In the genomic region with DNA sequence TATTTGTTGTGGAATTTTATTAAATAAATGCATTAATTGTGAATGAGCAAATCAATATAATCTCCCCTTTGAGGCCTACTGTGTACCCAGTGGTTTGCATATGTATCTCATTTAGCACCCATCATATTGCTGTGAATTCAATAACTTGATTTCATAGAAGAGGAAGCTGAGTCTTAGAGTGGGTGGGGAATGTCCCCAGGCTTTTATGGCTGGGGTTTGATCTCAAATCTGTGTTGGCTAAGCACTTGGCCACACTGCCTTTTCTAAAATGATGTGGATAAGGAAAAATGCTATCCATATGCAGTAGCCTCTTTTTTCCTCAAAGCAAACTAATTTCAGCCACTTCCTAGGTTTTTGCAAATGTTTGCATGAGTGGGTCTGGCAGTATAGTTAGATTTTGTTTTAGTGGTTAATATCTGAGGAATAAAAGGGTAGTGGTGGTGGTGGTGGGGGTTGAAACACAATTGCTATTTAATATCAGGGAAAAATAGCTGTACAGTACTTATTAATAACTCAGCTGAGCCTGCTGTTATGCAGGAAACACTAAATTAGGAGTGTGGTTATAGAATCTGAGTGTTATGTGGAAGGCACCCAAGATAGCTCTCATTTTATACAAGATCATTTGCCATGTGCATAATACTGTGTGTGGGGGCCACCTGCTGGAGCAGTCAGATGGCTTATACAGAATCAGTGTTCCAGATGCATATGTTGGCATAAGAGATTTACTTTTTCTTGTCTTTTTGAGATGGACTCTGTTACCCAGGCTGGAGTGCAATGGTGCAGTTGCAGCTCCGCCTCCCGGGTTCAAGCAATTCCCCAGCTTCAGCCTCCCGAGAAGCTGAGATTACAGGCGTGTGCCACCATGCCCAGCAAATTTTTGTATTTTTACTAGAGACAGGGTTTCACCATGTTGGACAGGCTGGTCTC, we compare ENCODE assay signal across 8 cellular contexts.
DNase-seq lines count a peak whose midpoint lies in the region; ATAC-seq, FAIRE-seq and TF ChIP-seq lines count a peak whose summit lies in the region.

No MANE protein-coding gene starts in this region.

- peak overlapping the region; percentile 62 for H3K4me2 ChIP-seq in GM12878 (ENCODE audit: control insufficient read depth, insufficient read depth)

- H4K20me1 ChIP-seq in GM12878 (ENCODE audit: control insufficient read depth, insufficient read depth), result peaks cover 20% of the 10 kb centered on the region

- H3K27ac Mint-ChIP-seq in T-helper 2 cell treated with Interferon-gamma antibody and Interleukin-4, amounts not matched to agents 5 μg/mL and 100 μg/mL, for 36 hours, result peak overlapping the region; percentile 17

- H3K4me3 Mint-ChIP-seq in T-helper 2 cell treated with Interferon-gamma antibody and Interleukin-4, amounts not matched to agents 5 μg/mL and 100 μg/mL, for 36 hours, result peak overlapping the region; percentile 33

- peak; percentile 64 for ATAC-seq in GM18907 (IDR thresholded peaks at IDR 0.05; ENCODE audit: unreplicated experiment)
- peak; percentile 60 for ATAC-seq in GM12878

- WGBS in GM12878 (ENCODE audit: insufficient coverage, insufficient replicate concordance, low lambda C conversion rate, missing lambda C conversion rate), result 72% methylated on average over 4 of the region's 4 CpGs

- H3K4me1 Mint-ChIP-seq in T-helper 2 cell treated with Interferon-gamma antibody and Interleukin-4, amounts not matched to agents 5 μg/mL and 100 μg/mL, for 36 hours (ENCODE audit: low read depth), result peaks cover 47% of the 10 kb centered on the region

- SMC1A ChIA-PET in GM12878 (lab: Charles Lee; ENCODE audit: uncharacterized antibody, unreplicated experiment), result interaction anchor here (0.5 to 5.2 kb wide), 33 partner anchors 8 to 230 kb away, joined by 3 to 48 read pairs (median 5); a partner anchor contains a TSS

- POLR2A ChIA-PET in GM12878 (lab: Charles Lee), result interaction anchor here (0.6 to 2.1 kb wide), 12 partner anchors 10 to 142 kb away, joined by 3 to 8 read pairs (median 4); no protein-coding TSS in a partner anchor

- H3K4me3 ChIP-seq in GM12878, result no peak overlapping the region

- FAIRE-seq in GM12878 (lab: Jason Lieb, UNC), result no peak

- H3K27me3 ChIP-seq in GM12878 (replicated peaks in 1 of 2; ENCODE audit: control insufficient read depth in 2 of 2, insufficient read depth in 2 of 2, low read length in 1 of 2), result no peaks in the 10 kb centered on the region

- CTCF ChIA-PET in GM12878 (lab: Yijun Ruan, JAX), result interaction anchor here (0.7 to 2.8 kb wide), 25 partner anchors 11 to 232 kb away, joined by 3 to 33 read pairs (median 6); a partner anchor contains a TSS

- no peak for TF ChIP-seq EP300 in GM12878 (IDR thresholded peaks at IDR 0.05; ENCODE audit: borderline replicate concordance in 1 of 2, control insufficient read depth in 1 of 2, low read depth in 2 of 2, low read length in 2 of 2)

- H3K36me3 ChIP-seq in GM12878 (ENCODE audit: control insufficient read depth in 2 of 2, insufficient read depth in 2 of 2, low read length in 1 of 2), result peaks cover 6 to 17% of the 10 kb centered on the region in 2 experiments; a peak in 3 of 4 replicates

- peak; percentile 81 for TF ChIP-seq RAD21 in GM12878 (IDR thresholded peaks at IDR 0.05; ENCODE audit: insufficient read depth, low read depth, low read length)

- in situ Hi-C loops in GM12878 (cut with MboI), result loop anchor here (5.0 kb wide), 2 partner anchors 137 to 227 kb away; no protein-coding TSS in a partner anchor

- peaks cover 80% of the 10 kb centered on the region for H3K79me2 ChIP-seq in GM12878 (ENCODE audit: control insufficient read depth, insufficient read depth, low read length)

- no peak overlapping the region for H2AFZ ChIP-seq in GM12878 (ENCODE audit: control insufficient read depth, low read depth, low read length)

- H3K36me3 Mint-ChIP-seq in T-helper 2 cell treated with Interferon-gamma antibody and Interleukin-4, amounts not matched to agents 5 μg/mL and 100 μg/mL, for 36 hours (ENCODE audit: low read depth), result peaks cover 12% of the 10 kb centered on the region

- RAD21 ChIA-PET in GM12878 (lab: Charles Lee; ENCODE audit: unreplicated experiment), result interaction anchor here (0.7 to 2.3 kb wide), 33 partner anchors 8 to 233 kb away, joined by 3 to 35 read pairs (median 4); a partner anchor contains a TSS

- TF ChIP-seq POLR2A in GM12878 (IDR thresholded peaks at IDR 0.05; ENCODE audit: low read depth, low read length), result no peak

- H3K27me3 Mint-ChIP-seq in T-helper 2 cell treated with Interferon-gamma antibody and Interleukin-4, amounts not matched to agents 5 μg/mL and 100 μg/mL, for 36 hours (ENCODE audit: low read depth), result no peaks in the 10 kb centered on the region

- H3K9me3 ChIP-seq in GM12878 (replicated peaks; ENCODE audit: control insufficient read depth, insufficient read depth, low read length), result no peaks in the 10 kb centered on the region; the same call in 1 of the 3 replicates

- DNase-seq in C1 segment of cervical spinal cord (lab: John Stamatoyannopoulos, UW), result peak in 9 of 14 donors; percentile 7 to 61 (median 20)
- peak; percentile 70 for DNase-seq in HT1080 (ENCODE audit: low read depth)
- DNase-seq in T-helper 2 cell treated with Interferon-gamma antibody and Interleukin-4, amounts not matched to agents 5 μg/mL and 100 μg/mL, for 36 hours (ENCODE audit: low spot score), result peak; percentile 54
- no peak for DNase-seq in GM12878 (ENCODE audit: low read depth, low spot score)
- DNase-seq in kidney glomerular epithelial cell (lab: John Stamatoyannopoulos, UW), result peak; percentile 41
- DNase-seq in stimulated activated CD4-positive, alpha-beta T cell treated with anti-CD3 and anti-CD28 coated beads, Interleukin-4, amount 100 ng/mL, for 1 hour, result peak; percentile 65
- DNase-seq in NCI-H187 (lab: John Stamatoyannopoulos, UW), result no peak

- no TSS peak for BruUV-seq in GM12878 (replicated peaks; lab: Mats Ljungman, UMichigan)

- TF ChIP-seq CTCF in GM12878 (IDR thresholded peaks at IDR 0.05 in 2 of 3, conservative IDR thresholded peaks at IDR 0.05 in 1 of 3; ENCODE audit: control insufficient read depth in 2 of 3, extremely low read depth in 1 of 3, insufficient read depth in 1 of 3, low read depth in 3 of 3, low read length in 3 of 3), result peak; percentile 41 to 65 (median 53)

- H3K4me1 ChIP-seq in GM12878 (ENCODE audit: control insufficient read depth, insufficient read depth, low read length), result peaks cover 50% of the 10 kb centered on the region

- H3K9me3 Mint-ChIP-seq in T-helper 2 cell treated with Interferon-gamma antibody and Interleukin-4, amounts not matched to agents 5 μg/mL and 100 μg/mL, for 36 hours, result no peaks in the 10 kb centered on the region

- H3K27ac ChIP-seq in GM12878 (ENCODE audit: control insufficient read depth, insufficient read depth), result peak overlapping the region; percentile 48

- H3K9ac ChIP-seq in GM12878 (ENCODE audit: control insufficient read depth, insufficient read depth, low read length), result no peak overlapping the region

- intact Hi-C loops in GM12878 (cut with micrococcal nuclease; ENCODE audit: unreplicated experiment), result loop anchor here (2.0 kb wide), 1 partner anchor 81 kb away; no protein-coding TSS in a partner anchor

TF ChIP-seq in GM12878, 131 proteins besides CTCF, POLR2A, EP300 and RAD21 (continues in another document):
- no peak for TF ChIP-seq LARP7 (IDR thresholded peaks at IDR 0.05)
- no peak for TF ChIP-seq SIX5 (IDR thresholded peaks at IDR 0.05; ENCODE audit: low read depth, low read length, severe bottlenecking)
- TF ChIP-seq, protein P1, sequence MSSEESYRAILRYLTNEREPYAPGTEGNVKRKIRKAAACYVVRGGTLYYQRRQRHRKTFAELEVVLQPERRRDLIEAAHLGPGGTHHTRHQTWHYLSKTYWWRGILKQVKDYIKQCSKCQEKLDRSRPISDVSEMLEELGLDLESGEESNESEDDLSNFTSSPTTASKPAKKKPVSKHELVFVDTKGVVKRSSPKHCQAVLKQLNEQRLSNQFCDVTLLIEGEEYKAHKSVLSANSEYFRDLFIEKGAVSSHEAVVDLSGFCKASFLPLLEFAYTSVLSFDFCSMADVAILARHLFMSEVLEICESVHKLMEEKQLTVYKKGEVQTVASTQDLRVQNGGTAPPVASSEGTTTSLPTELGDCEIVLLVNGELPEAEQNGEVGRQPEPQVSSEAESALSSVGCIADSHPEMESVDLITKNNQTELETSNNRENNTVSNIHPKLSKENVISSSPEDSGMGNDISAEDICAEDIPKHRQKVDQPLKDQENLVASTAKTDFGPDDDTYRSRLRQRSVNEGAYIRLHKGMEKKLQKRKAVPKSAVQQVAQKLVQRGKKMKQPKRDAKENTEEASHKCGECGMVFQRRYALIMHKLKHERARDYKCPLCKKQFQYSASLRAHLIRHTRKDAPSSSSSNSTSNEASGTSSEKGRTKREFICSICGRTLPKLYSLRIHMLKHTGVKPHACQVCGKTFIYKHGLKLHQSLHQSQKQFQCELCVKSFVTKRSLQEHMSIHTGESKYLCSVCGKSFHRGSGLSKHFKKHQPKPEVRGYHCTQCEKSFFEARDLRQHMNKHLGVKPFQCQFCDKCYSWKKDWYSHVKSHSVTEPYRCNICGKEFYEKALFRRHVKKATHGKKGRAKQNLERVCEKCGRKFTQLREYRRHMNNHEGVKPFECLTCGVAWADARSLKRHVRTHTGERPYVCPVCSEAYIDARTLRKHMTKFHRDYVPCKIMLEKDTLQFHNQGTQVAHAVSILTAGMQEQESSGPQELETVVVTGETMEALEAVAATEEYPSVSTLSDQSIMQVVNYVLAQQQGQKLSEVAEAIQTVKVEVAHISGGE (CRISPR knock-in tag; IDR thresholded peaks at IDR 0.05), result no peak

Comparison
In these comparisons a context has a peak if more than half of its experiments do, and no peak if none do; other contexts are left out.
1. DNase-seq: peak in C1 segment of cervical spinal cord (9 of 14), HT1080 (single experiment), T-helper 2 cell treated with Interferon-gamma antibody and Interleukin-4, amounts not matched to agents 5 μg/mL and 100 μg/mL, for 36 hours (single experiment), kidney glomerular epithelial cell (single experiment) and stimulated activated CD4-positive, alpha-beta T cell treated with anti-CD3 and anti-CD28 coated beads, Interleukin-4, amount 100 ng/mL, for 1 hour (single experiment); none in GM12878 (single experiment) and NCI-H187 (0 of 2).